8 cellular contexts compared by ENCODE assay signal in genomic region chrX:19544693-19545305, GRCh38. TPM values are rescaled to one million over a fixed set of nuclear protein-coding genes. Genes with fewer than 3 reads are reported as not detected.
A peak's percentile ranks its signal among the peaks of the same experiment; 100 is the strongest.
DNase-seq lines count a peak whose midpoint lies in the region; ATAC-seq and TF ChIP-seq lines count a peak whose summit lies in the region.

No MANE protein-coding gene starts in this region.

- TF ChIP-seq POLR2A in erythroblast (IDR thresholded peaks at IDR 0.05; ENCODE audit: low read length), result no peak

- no peaks in the 10 kb centered on the region for H3K9me3 Mint-ChIP-seq in CD4-positive, alpha-beta T cell
- H3K9me3 Mint-ChIP-seq in stimulated activated memory B cell treated with anti-CD40 and anti-IgM and Interleukin-4, amounts not matched to agents 10 μg/mL and 1 μg/mL and 100 μg/mL, for 72 hours, result no peaks in the 10 kb centered on the region

- peak; percentile 60 for TF ChIP-seq CTCF in CD4-positive, alpha-beta T cell (IDR thresholded peaks at IDR 0.05)

- H3K36me3 Mint-ChIP-seq in CD4-positive, alpha-beta T cell (ENCODE audit: low read depth), result peaks cover 86% of the 10 kb centered on the region
- H3K36me3 Mint-ChIP-seq in stimulated activated memory B cell treated with anti-CD40 and anti-IgM and Interleukin-4, amounts not matched to agents 10 μg/mL and 1 μg/mL and 100 μg/mL, for 72 hours, result peaks cover 56% of the 10 kb centered on the region

- intact Hi-C loops in CD4-positive, alpha-beta T cell (cut with DNase I, micrococcal nuclease), result loop anchor here (1.0 to 10.0 kb wide), 4 partner anchors 344 to 580 kb away; partner anchors contain the start of gene BCLAF3 (in 1 of the 2)

- no peaks in the 10 kb centered on the region for H3K27me3 Mint-ChIP-seq in CD4-positive, alpha-beta T cell
- H3K27me3 Mint-ChIP-seq in stimulated activated memory B cell treated with anti-CD40 and anti-IgM and Interleukin-4, amounts not matched to agents 10 μg/mL and 1 μg/mL and 100 μg/mL, for 72 hours, result no peaks in the 10 kb centered on the region

- no peaks in the 10 kb centered on the region for H3K27me3 ChIP-seq in CD4-positive, alpha-beta T cell (ENCODE audit: control insufficient read depth, insufficient read depth, low read length)

- no peak overlapping the region for H3K4me3 Mint-ChIP-seq in CD4-positive, alpha-beta T cell
- H3K4me3 Mint-ChIP-seq in stimulated activated memory B cell treated with anti-CD40 and anti-IgM and Interleukin-4, amounts not matched to agents 10 μg/mL and 1 μg/mL and 100 μg/mL, for 72 hours, result no peak overlapping the region

- peak overlapping the region; percentile 40 for H3K27ac Mint-ChIP-seq in CD4-positive, alpha-beta T cell
- no peak overlapping the region for H3K27ac Mint-ChIP-seq in stimulated activated memory B cell treated with anti-CD40 and anti-IgM and Interleukin-4, amounts not matched to agents 10 μg/mL and 1 μg/mL and 100 μg/mL, for 72 hours

- no peaks in the 10 kb centered on the region for H3K9me3 ChIP-seq in CD4-positive, alpha-beta T cell (ENCODE audit: control insufficient read depth, low read length)

- POLR2A ChIA-PET in CD4-positive, alpha-beta T cell (lab: Charles Lee), result no interaction called here

- no peaks in the 10 kb centered on the region for H3K4me1 Mint-ChIP-seq in CD4-positive, alpha-beta T cell (ENCODE audit: low read depth)
- no peaks in the 10 kb centered on the region for H3K4me1 Mint-ChIP-seq in stimulated activated memory B cell treated with anti-CD40 and anti-IgM and Interleukin-4, amounts not matched to agents 10 μg/mL and 1 μg/mL and 100 μg/mL, for 72 hours

- peak; percentile 60 for ATAC-seq in CD4-positive, alpha-beta T cell (ENCODE audit: poor library complexity)
- peak; percentile 51 for ATAC-seq in GM19328 (IDR thresholded peaks at IDR 0.05; ENCODE audit: unreplicated experiment)
- no peak for ATAC-seq in stimulated activated memory B cell treated with anti-CD40 and anti-IgM and Interleukin-4, amounts not matched to agents 10 μg/mL and 1 μg/mL and 100 μg/mL, for 72 hours
- no peak for ATAC-seq in GM18861 (IDR thresholded peaks at IDR 0.05; ENCODE audit: unreplicated experiment)

- peak in 5 of 10 experiments; percentile 5 to 23 (median 13) for DNase-seq in CD4-positive, alpha-beta T cell
- DNase-seq in NCI-H146 (lab: John Stamatoyannopoulos, UW), result peak; percentile 43
- peak; percentile 54 for DNase-seq in activated CD4-positive, alpha-beta T cell treated with anti-CD3 and anti-CD28 coated beads for 48 hours
- DNase-seq in erythroblast (lab: John Stamatoyannopoulos, UW), result peak; percentile 44 to 71
- DNase-seq in mucosa of gallbladder (ENCODE audit: low spot score), result peak; percentile 56

- CTCF ChIA-PET in CD4-positive, alpha-beta T cell (lab: Charles Lee), result no interaction called here

- H3K27ac ChIP-seq in CD4-positive, alpha-beta T cell (ENCODE audit: low read depth, low read length), result no peak overlapping the region

RNA-seq across cellular contexts. Expression of gene MAP3K15, which starts 29.5 kb away (rescaled TPM):
- total RNA-seq in CD4-positive, alpha-beta T cell, result under 1 TPM in 1 of 2 experiments, not detected in 1; 0.14 TPM
- total RNA-seq in mucosa of gallbladder, result 0.12 TPM

Comparison
In these comparisons a context has a peak if more than half of its experiments do, and no peak if none do; other contexts are left out.
1. ATAC-seq: peak in CD4-positive, alpha-beta T cell (single experiment) and GM19328 (single experiment); none in stimulated activated memory B cell treated with anti-CD40 and anti-IgM and Interleukin-4, amounts not matched to agents 10 μg/mL and 1 μg/mL and 100 μg/mL, for 72 hours (single experiment) and GM18861 (single experiment).